ENCODE assay signal across 8 cellular contexts in genomic region chr19:39846678-39847486, GRCh38. TPM values are rescaled to one million over a fixed set of nuclear protein-coding genes. Genes with fewer than 3 reads are reported as not detected.
A peak's percentile ranks its signal among the peaks of the same experiment; 100 is the strongest.
DNase-seq lines count a peak whose midpoint lies in the region; ATAC-seq and TF ChIP-seq lines count a peak whose summit lies in the region.

No MANE protein-coding gene starts in this region.

- H3K4me1 ChIP-seq in PC-3 (ENCODE audit: insufficient read depth, low read length) (peaks cover 44% of the 10 kb centered on the region), neuron (ENCODE audit: insufficient read depth, low read length) (peaks cover 24% of the 10 kb centered on the region)

- BruUV-seq in PC-3 (replicated peaks; lab: Mats Ljungman, UMichigan): TSS peak; percentile 99

- H4K20me1 ChIP-seq in PC-3 (ENCODE audit: low read length): peaks cover 31% of the 10 kb centered on the region

- peaks cover 44% of the 10 kb centered on the region for H3K79me2 ChIP-seq in PC-3 (ENCODE audit: low read length)

- in situ Hi-C loops in G401 (cut with HindIII; ENCODE audit: low sequenced_read_pairs): no loop called here

- H3K9ac ChIP-seq in PC-3 (ENCODE audit: low read length): peak overlapping the region; percentile 99

- no peaks in the 10 kb centered on the region for H3K36me3 ChIP-seq in PC-3 (ENCODE audit: low read depth, low read length)
- H3K36me3 ChIP-seq in neuron (ENCODE audit: insufficient read depth, low read length): no peaks in the 10 kb centered on the region

- H3K27ac ChIP-seq in PC-3 (ENCODE audit: low read length): 0 out of 2 replicates have a peak overlapping the region, but pooled peaks have one; percentile 7

- ATAC-seq in PC-3: no peak
- ATAC-seq in HG03460 (IDR thresholded peaks at IDR 0.05; ENCODE audit: unreplicated experiment): no peak

- no peaks in the 10 kb centered on the region for H3K9me2 ChIP-seq in PC-3 (replicated peaks; ENCODE audit: low read length)

- peak overlapping the region; percentile 95 for H2AFZ ChIP-seq in PC-3 (ENCODE audit: low read length)
- H2AFZ ChIP-seq in neuron (ENCODE audit: low read depth, low read length): peak overlapping the region; percentile 44

- H3K9me3 ChIP-seq in PC-3 (ENCODE audit: low read length) (no peaks in the 10 kb centered on the region), neuron (ENCODE audit: low read length) (no peaks in the 10 kb centered on the region)

- H3K4me2 ChIP-seq in PC-3 (ENCODE audit: low read length): peak overlapping the region; percentile 97

- peak; percentile 30 for DNase-seq in ELF-1 (ENCODE audit: low read depth, low spot score)
- no peak for DNase-seq in PC-3
- DNase-seq in epithelial cell of esophagus (ENCODE audit: low read depth): no peak
- DNase-seq in NCI-H446 treated with DMSO at 0.1 percent for 48 hours (lab: John Stamatoyannopoulos, UW): no peak
- DNase-seq in hepatic stellate cell (ENCODE audit: low spot score): no peak
- no peak for DNase-seq in G401 (ENCODE audit: low spot score)

- no peaks in the 10 kb centered on the region for H3F3A ChIP-seq in PC-3 (ENCODE audit: low read length, unreplicated experiment)

- TF ChIP-seq CTCF in PC-3 (conservative IDR thresholded peaks at IDR 0.05; ENCODE audit: low read depth, low read length): no peak
- TF ChIP-seq CTCF in epithelial cell of esophagus (IDR thresholded peaks at IDR 0.05; ENCODE audit: insufficient read depth, low read depth, low read length, missing control alignments): no peak

- CTCF ChIA-PET in PC-3 (lab: Charles Lee): no interaction called here

- intact Hi-C loops in PC-3 (cut with micrococcal nuclease): no loop called here

- H3K4me3 ChIP-seq in PC-3 (ENCODE audit: low read length): peak overlapping the region; percentile 99
- peak overlapping the region; percentile 99 for H3K4me3 ChIP-seq in epithelial cell of esophagus (ENCODE audit: low read length)
- peak overlapping the region; percentile 87 for H3K4me3 ChIP-seq in neuron (ENCODE audit: low read length)

- POLR2A ChIA-PET in PC-3 (lab: Charles Lee; ENCODE audit: unreplicated experiment): no interaction called here

- H3K27me3 ChIP-seq in PC-3 (ENCODE audit: low read length) (no peaks in the 10 kb centered on the region), neuron (ENCODE audit: insufficient read depth, low read length) (no peaks in the 10 kb centered on the region)

RNA-seq across cellular contexts. Expression of gene FBL, which starts 0.7 kb away (rescaled TPM):
- total RNA-seq in PC-3 (2014; rRNA removed): 186 and 270 TPM in 2 replicates
- 505 and 527 TPM in 2 replicates for total RNA-seq in G401 (2014; rRNA removed; shearing (Covaris generic))

RNA-seq across cellular contexts. Expression of gene DYRK1B, which starts 12.9 kb away (rescaled TPM):
- total RNA-seq in PC-3 (2014; rRNA removed): 2.4 and 2.8 TPM in 2 replicates
- 11.8 and 12.9 TPM in 2 replicates for total RNA-seq in G401 (2014; rRNA removed; shearing (Covaris generic))
